1 cellular context compared by ENCODE assay signal in the genomic region with DNA sequence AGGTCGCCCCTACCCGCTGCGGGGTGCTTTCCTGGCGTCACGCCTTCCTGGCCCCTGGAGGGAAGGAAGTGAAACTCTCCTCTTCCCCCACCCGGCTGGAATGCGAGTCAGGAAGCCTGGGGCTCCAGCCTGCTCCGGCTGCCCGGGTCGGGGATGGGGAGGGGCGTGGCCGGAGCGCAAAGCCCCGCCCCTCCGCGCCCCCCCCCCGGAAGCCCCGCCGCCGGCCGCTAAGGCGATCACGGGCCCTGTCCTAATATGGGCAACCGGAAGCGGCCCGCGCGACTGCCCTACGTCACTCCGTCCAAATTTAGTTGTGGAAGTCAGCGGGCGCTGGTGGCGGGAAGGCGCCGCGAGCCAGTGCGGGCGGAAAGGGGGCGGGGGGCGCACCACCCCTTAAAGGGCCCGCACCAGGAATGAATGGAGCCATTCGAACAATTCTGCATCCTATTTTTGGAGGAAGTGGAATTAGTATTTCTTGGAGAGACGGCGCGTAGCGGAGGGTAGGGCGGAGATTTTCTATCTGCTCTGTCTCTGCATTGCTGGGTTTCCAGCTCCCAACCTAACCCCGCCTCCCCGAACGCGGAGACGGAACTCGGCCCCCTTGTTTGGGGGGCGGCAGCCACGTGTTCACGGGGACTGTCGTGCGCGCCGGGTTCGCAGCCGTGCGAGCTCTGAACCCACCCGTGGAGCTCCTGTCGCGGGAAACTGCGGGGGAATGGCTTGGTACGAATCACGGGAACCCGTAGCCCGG.
A peak's percentile ranks its signal among the peaks of the same experiment; 100 is the strongest.
TF ChIP-seq lines count a peak whose summit lies in the region.

No MANE protein-coding gene starts in this region.

TF ChIP-seq in SK-N-SH, 30 proteins besides CTCF, POLR2A, EP300 and RAD21 (continued from another document):
- TF ChIP-seq CHD2 (IDR thresholded peaks at IDR 0.05; ENCODE audit: low read length, partially characterized antibody) (peak; percentile 44), RFX5 (IDR thresholded peaks at IDR 0.05; ENCODE audit: low read length) (no peak), GATA2 (CRISPR knock-in tag; IDR thresholded peaks at IDR 0.05) (no peak), EZH2phosphoT487 (IDR thresholded peaks at IDR 0.05; ENCODE audit: borderline replicate concordance, low read depth) (no peak), ELF1 (IDR thresholded peaks at IDR 0.05) (peak; percentile 57), TCF12 (IDR thresholded peaks at IDR 0.05) (no peak), SIN3A (IDR thresholded peaks at IDR 0.05; ENCODE audit: borderline replicate concordance, low read depth, low read length) (peak; percentile 81; the same call in 1 of the 2 replicates), NFIC (IDR thresholded peaks at IDR 0.05; ENCODE audit: borderline replicate concordance) (peak; percentile 14; the same call in 1 of the 2 replicates), TAF1 (IDR thresholded peaks at IDR 0.05; ENCODE audit: borderline replicate concordance, low read depth, low read length) (peak; percentile 94), RCOR1 (IDR thresholded peaks at IDR 0.05; ENCODE audit: low read length) (no peak), RXRA (IDR thresholded peaks at IDR 0.05; ENCODE audit: borderline replicate concordance, low read depth) (peak; percentile 20; the same call in 1 of the 2 replicates), FOSL2 (IDR thresholded peaks at IDR 0.05; ENCODE audit: borderline replicate concordance, low read depth) (no peak), JUND (IDR thresholded peaks at IDR 0.05) (no peak)
- TF ChIP-seq, protein P1, sequence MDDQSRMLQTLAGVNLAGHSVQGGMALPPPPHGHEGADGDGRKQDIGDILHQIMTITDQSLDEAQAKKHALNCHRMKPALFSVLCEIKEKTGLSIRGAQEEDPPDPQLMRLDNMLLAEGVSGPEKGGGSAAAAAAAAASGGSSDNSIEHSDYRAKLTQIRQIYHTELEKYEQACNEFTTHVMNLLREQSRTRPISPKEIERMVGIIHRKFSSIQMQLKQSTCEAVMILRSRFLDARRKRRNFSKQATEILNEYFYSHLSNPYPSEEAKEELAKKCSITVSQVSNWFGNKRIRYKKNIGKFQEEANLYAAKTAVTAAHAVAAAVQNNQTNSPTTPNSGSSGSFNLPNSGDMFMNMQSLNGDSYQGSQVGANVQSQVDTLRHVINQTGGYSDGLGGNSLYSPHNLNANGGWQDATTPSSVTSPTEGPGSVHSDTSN (IDR thresholded peaks at IDR 0.05) = peak; percentile 22; the same call in 1 of the 2 replicates
- TF ChIP-seq, protein P2, sequence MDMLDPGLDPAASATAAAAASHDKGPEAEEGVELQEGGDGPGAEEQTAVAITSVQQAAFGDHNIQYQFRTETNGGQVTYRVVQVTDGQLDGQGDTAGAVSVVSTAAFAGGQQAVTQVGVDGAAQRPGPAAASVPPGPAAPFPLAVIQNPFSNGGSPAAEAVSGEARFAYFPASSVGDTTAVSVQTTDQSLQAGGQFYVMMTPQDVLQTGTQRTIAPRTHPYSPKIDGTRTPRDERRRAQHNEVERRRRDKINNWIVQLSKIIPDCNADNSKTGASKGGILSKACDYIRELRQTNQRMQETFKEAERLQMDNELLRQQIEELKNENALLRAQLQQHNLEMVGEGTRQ (IDR thresholded peaks at IDR 0.05; ENCODE audit: borderline replicate concordance, low read depth, low read length) = peak; percentile 15; the same call in 1 of the 2 replicates
- TF ChIP-seq, protein P3, sequence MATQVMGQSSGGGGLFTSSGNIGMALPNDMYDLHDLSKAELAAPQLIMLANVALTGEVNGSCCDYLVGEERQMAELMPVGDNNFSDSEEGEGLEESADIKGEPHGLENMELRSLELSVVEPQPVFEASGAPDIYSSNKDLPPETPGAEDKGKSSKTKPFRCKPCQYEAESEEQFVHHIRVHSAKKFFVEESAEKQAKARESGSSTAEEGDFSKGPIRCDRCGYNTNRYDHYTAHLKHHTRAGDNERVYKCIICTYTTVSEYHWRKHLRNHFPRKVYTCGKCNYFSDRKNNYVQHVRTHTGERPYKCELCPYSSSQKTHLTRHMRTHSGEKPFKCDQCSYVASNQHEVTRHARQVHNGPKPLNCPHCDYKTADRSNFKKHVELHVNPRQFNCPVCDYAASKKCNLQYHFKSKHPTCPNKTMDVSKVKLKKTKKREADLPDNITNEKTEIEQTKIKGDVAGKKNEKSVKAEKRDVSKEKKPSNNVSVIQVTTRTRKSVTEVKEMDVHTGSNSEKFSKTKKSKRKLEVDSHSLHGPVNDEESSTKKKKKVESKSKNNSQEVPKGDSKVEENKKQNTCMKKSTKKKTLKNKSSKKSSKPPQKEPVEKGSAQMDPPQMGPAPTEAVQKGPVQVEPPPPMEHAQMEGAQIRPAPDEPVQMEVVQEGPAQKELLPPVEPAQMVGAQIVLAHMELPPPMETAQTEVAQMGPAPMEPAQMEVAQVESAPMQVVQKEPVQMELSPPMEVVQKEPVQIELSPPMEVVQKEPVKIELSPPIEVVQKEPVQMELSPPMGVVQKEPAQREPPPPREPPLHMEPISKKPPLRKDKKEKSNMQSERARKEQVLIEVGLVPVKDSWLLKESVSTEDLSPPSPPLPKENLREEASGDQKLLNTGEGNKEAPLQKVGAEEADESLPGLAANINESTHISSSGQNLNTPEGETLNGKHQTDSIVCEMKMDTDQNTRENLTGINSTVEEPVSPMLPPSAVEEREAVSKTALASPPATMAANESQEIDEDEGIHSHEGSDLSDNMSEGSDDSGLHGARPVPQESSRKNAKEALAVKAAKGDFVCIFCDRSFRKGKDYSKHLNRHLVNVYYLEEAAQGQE (IDR thresholded peaks at IDR 0.05; ENCODE audit: low read depth, low read length) = no peak; the same call in 1 of the 2 replicates
- TF ChIP-seq, protein P4, sequence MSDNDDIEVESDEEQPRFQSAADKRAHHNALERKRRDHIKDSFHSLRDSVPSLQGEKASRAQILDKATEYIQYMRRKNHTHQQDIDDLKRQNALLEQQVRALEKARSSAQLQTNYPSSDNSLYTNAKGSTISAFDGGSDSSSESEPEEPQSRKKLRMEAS (IDR thresholded peaks at IDR 0.05; ENCODE audit: low read depth) = peak; percentile 95
- TF ChIP-seq, protein P5, sequence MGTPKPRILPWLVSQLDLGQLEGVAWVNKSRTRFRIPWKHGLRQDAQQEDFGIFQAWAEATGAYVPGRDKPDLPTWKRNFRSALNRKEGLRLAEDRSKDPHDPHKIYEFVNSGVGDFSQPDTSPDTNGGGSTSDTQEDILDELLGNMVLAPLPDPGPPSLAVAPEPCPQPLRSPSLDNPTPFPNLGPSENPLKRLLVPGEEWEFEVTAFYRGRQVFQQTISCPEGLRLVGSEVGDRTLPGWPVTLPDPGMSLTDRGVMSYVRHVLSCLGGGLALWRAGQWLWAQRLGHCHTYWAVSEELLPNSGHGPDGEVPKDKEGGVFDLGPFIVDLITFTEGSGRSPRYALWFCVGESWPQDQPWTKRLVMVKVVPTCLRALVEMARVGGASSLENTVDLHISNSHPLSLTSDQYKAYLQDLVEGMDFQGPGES (IDR thresholded peaks at IDR 0.05; ENCODE audit: low read depth, low read length) = no peak
- TF ChIP-seq, protein P6, sequence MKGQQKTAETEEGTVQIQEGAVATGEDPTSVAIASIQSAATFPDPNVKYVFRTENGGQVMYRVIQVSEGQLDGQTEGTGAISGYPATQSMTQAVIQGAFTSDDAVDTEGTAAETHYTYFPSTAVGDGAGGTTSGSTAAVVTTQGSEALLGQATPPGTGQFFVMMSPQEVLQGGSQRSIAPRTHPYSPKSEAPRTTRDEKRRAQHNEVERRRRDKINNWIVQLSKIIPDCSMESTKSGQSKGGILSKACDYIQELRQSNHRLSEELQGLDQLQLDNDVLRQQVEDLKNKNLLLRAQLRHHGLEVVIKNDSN (IDR thresholded peaks at IDR 0.05; ENCODE audit: borderline replicate concordance, low read depth) = peak; percentile 77
